13 cellular contexts compared by ENCODE assay signal in genomic region chr7:150374472-150374871, GRCh38. TPM values are rescaled to one million over a fixed set of nuclear protein-coding genes. Genes with fewer than 3 reads are reported as not detected.
DNase-seq lines count a peak whose midpoint lies in the region; TF ChIP-seq lines count a peak whose summit lies in the region.
"Had no signal": no experiment of that assay in that cellular context is flagged by ENCODE, and none has a peak within 500 bp of the region (broad histone marks: within the 10 kb centered on the region; RNA-seq: fewer than 3 reads in every experiment).

No MANE protein-coding gene starts in this region.

- no peaks in the 10 kb centered on the region for H3K9me3 ChIP-seq in neural progenitor cell (ENCODE audit: low read depth)

- H3K4me3 ChIP-seq in KMS-11 (IDR thresholded peaks at IDR 0.05; ENCODE audit: insufficient read depth, low read depth, low read length) (no peak overlapping the region), neural progenitor cell (no peak overlapping the region)

- peaks cover 81% of the 10 kb centered on the region for H3K4me1 ChIP-seq in KMS-11 (ENCODE audit: low read depth, poor library complexity, severe bottlenecking)
- peaks cover 16% of the 10 kb centered on the region for H3K4me1 ChIP-seq in neural progenitor cell

- DNase-seq in ELF-1 (ENCODE audit: low read depth, low spot score) (peak; percentile 84), cerebellar cortex (ENCODE audit: low spot score) (peak; percentile 75), neural progenitor cell (ENCODE audit: low spot score) (peak; percentile 1)
- DNase-seq in activated CD4-positive, alpha-beta T cell treated with anti-CD3 and anti-CD28 coated beads for 48 hours: no peak
- DNase-seq in stimulated activated CD8-positive, alpha-beta memory T cell treated with anti-CD3 and anti-CD28 coated beads, Interleukin-4, amount 100 ng/mL, for 48 hours: no peak
- no peak for DNase-seq in activated CD4-positive, alpha-beta T cell treated with anti-CD3 and anti-CD28 coated beads, Interleukin-2, amount 50 U/mL, for 4 hours
- DNase-seq: activated CD4-positive, alpha-beta T cell treated with anti-CD3 and anti-CD28 coated beads, Interleukin-2, amount 50 U/mL, for 48 hours; activated gamma-delta T cell treated with Interleukin-2 at 50 U/mL for 16 hours; GOT3; NCI-H2029 treated with DMSO at 0.1 percent for 48 hours; stimulated activated CD4-positive, alpha-beta T cell treated with anti-CD3 and anti-CD28 coated beads, Interleukin-2, amount 100 ng/mL, for 48 hours had no signal

- TF ChIP-seq CTCF in KMS-11 (conservative IDR thresholded peaks at IDR 0.05; ENCODE audit: low read depth, low read length) (no peak), neural progenitor cell (IDR thresholded peaks at IDR 0.05) (no peak)

- peaks cover 61% of the 10 kb centered on the region for H3K4me1 Mint-ChIP-seq in neural progenitor cell

- peak overlapping the region; percentile 89 for H3K27ac ChIP-seq in KMS-11
- no peak overlapping the region for H3K27ac ChIP-seq in neural progenitor cell

- H3F3A ChIP-seq in neural progenitor cell (ENCODE audit: low read depth): peaks cover 31% of the 10 kb centered on the region

- no peaks in the 10 kb centered on the region for H3K9me3 Mint-ChIP-seq in neural progenitor cell

- H3K9ac ChIP-seq in KMS-11: no peak overlapping the region; the same call in 1 of the 2 replicates
- no peak overlapping the region for H3K9ac ChIP-seq in neural progenitor cell

- H3K4me2 ChIP-seq in KMS-11 (peak overlapping the region; percentile 70), neural progenitor cell (no peak overlapping the region)

- H3K27me3 Mint-ChIP-seq in neural progenitor cell (ENCODE audit: insufficient read depth, low read depth): peaks cover 10% of the 10 kb centered on the region

- H3K36me3 ChIP-seq in KMS-11 (ENCODE audit: insufficient read depth): peaks cover 23% of the 10 kb centered on the region; the same call in 1 of the 2 replicates
- no peaks in the 10 kb centered on the region for H3K36me3 ChIP-seq in neural progenitor cell

- H3K27me3 ChIP-seq in KMS-11 (ENCODE audit: insufficient read depth, low read depth): no peaks in the 10 kb centered on the region
- H3K27me3 ChIP-seq in neural progenitor cell: no peaks in the 10 kb centered on the region

- H3K79me2 ChIP-seq in KMS-11 (ENCODE audit: insufficient read depth, low read depth) (peaks cover 68% of the 10 kb centered on the region), neural progenitor cell (ENCODE audit: low read depth) (peaks cover 50% of the 10 kb centered on the region)

- peak overlapping the region; percentile 46 for H3K4me3 Mint-ChIP-seq in neural progenitor cell

- H3K36me3 Mint-ChIP-seq in neural progenitor cell: peaks cover 23% of the 10 kb centered on the region

- H2AFZ ChIP-seq in KMS-11 (ENCODE audit: low read depth) (no peak overlapping the region), neural progenitor cell (replicated peaks) (no peak overlapping the region)

- no peaks in the 10 kb centered on the region for H4K20me1 ChIP-seq in KMS-11 (ENCODE audit: insufficient read depth)
- H4K20me1 ChIP-seq in neural progenitor cell (ENCODE audit: low read depth): peaks cover 29% of the 10 kb centered on the region

- no peak overlapping the region for H3K27ac Mint-ChIP-seq in neural progenitor cell

RNA-seq across cellular contexts. Expression of gene ZNF775, which starts 4.7 kb away (rescaled TPM):
- 3.0 and 26.1 TPM in 2 replicates for total RNA-seq in neural progenitor cell (ENCODE audit: low replicate concordance)

RNA-seq across cellular contexts. Expression of gene REPIN1, which starts 5.8 kb away (rescaled TPM):
- 18.0 and 58.9 TPM in 2 replicates for total RNA-seq in neural progenitor cell (ENCODE audit: low replicate concordance)

RNA-seq across cellular contexts. Expression of gene RARRES2, which starts 33.0 kb away (rescaled TPM):
- 0.19 and 0.43 TPM in 2 replicates for total RNA-seq in neural progenitor cell (ENCODE audit: low replicate concordance)
- total RNA-seq: T-helper 2 cell treated with Interferon-gamma antibody and Interleukin-4, amounts not matched to agents 100 ng/mL and 5 ng/mL, for 36 hours had no signal

RNA-seq across cellular contexts. Expression of gene ACTR3C, which starts 51.1 kb away (rescaled TPM):
- total RNA-seq in neural progenitor cell (ENCODE audit: low replicate concordance): not detected in 2 replicates

RNA-seq across cellular contexts. Expression of gene LRRC61, which starts 51.3 kb away (rescaled TPM):
- total RNA-seq in neural progenitor cell (ENCODE audit: low replicate concordance): 2.0 and 14.3 TPM in 2 replicates

Comparison
In these comparisons a context has a peak if more than half of its experiments do, and no peak if none do; other contexts are left out.
1. DNase-seq: peak in ELF-1 (single experiment), cerebellar cortex (single experiment) and neural progenitor cell (single experiment); none in activated CD4-positive, alpha-beta T cell treated with anti-CD3 and anti-CD28 coated beads for 48 hours (single experiment), stimulated activated CD8-positive, alpha-beta memory T cell treated with anti-CD3 and anti-CD28 coated beads, Interleukin-4, amount 100 ng/mL, for 48 hours (single experiment) and activated CD4-positive, alpha-beta T cell treated with anti-CD3 and anti-CD28 coated beads, Interleukin-2, amount 50 U/mL, for 4 hours (0 of 2).